ENCODE assay signal across 25 cellular contexts in the genomic region with DNA sequence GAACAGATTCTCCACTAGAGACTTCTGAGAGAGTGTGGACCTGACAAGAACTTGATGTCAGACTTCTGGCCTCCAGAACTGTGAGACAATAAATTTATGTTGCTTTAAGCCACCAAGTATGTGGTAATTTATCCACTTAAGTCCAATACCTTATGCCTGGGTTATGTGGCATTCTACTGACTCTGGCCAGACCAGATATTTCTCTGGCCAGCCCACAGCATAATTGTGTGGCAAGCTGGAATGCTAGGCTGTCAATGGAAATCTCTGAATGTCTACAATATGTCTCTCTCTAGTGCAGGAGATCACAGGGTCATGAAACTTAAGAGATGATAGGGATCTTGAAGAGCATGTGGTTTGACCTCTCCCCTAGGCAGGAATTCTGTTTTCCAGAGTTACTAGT.
A peak's percentile ranks its signal among the peaks of the same experiment; 100 is the strongest.
DNase-seq lines count a peak whose midpoint lies in the region; ATAC-seq and TF ChIP-seq lines count a peak whose summit lies in the region.
"Had no signal": no experiment of that assay in that cellular context is flagged by ENCODE, and none has a peak within 500 bp of the region (broad histone marks: within the 10 kb centered on the region; RNA-seq: fewer than 3 reads in every experiment).

No MANE protein-coding gene starts in this region.

- H3K4me1 ChIP-seq in GM23248 (ENCODE audit: insufficient read depth) (peaks cover 3% of the 10 kb centered on the region; the same call in 1 of the 2 replicates), adipocyte (ENCODE audit: control insufficient read depth, insufficient read depth, low read length) (no peaks in the 10 kb centered on the region), Karpas-422 (ENCODE audit: low read length) (no peaks in the 10 kb centered on the region)
- H3K4me1 ChIP-seq: ascending aorta, testis had no signal

- no peak overlapping the region for H2AFZ ChIP-seq in GM23248
- H2AFZ ChIP-seq in Karpas-422 (ENCODE audit: low read length) = no peak overlapping the region

- TF ChIP-seq CTCF in foreskin fibroblast (IDR thresholded peaks at IDR 0.05; ENCODE audit: low read depth, low read length) = no peak

- no peak for ATAC-seq in GM18511 (IDR thresholded peaks at IDR 0.05; ENCODE audit: unreplicated experiment)
- ATAC-seq: activated T-cell treated with anti-CD3 and anti-CD28 coated beads, Interleukin-2, amount 50 U/mL, for 72 hours; left cardiac atrium; naive thymus-derived CD8-positive, alpha-beta T cell; stimulated activated naive B cell treated with anti-CD40 and anti-IgM and Interleukin-4, amounts not matched to agents 10 μg/mL and 1 μg/mL and 100 μg/mL, for 72 hours had no signal

- H3K9me3 ChIP-seq in GM23248 (ENCODE audit: low read depth) (no peaks in the 10 kb centered on the region), adipocyte (ENCODE audit: control insufficient read depth, low read length) (peaks cover 3% of the 10 kb centered on the region), Karpas-422 (ENCODE audit: low read length) (no peaks in the 10 kb centered on the region)
- H3K9me3 ChIP-seq: ascending aorta, testis had no signal

- no peak overlapping the region for H3K4me2 ChIP-seq in GM23248 (ENCODE audit: unreplicated experiment)
- H3K4me2 ChIP-seq in Karpas-422 (ENCODE audit: low read depth, low read length, poor library complexity, severe bottlenecking) = no peak overlapping the region

- H4K20me1 ChIP-seq in GM23248 (ENCODE audit: insufficient read depth) (no peaks in the 10 kb centered on the region), Karpas-422 (ENCODE audit: insufficient read depth, low read depth, low read length) (no peaks in the 10 kb centered on the region)

- H3K27me3 ChIP-seq in GM23248 (replicated peaks; ENCODE audit: insufficient read depth) = no peaks in the 10 kb centered on the region; the same call in 1 of the 2 replicates
- H3K27me3 ChIP-seq in adipocyte (replicated peaks; ENCODE audit: control insufficient read depth, insufficient read depth, low read length) = peaks cover 37% of the 10 kb centered on the region
- H3K27me3 ChIP-seq in Karpas-422 (ENCODE audit: low read length) = no peaks in the 10 kb centered on the region
- H3K27me3 ChIP-seq: ascending aorta, testis had no signal

- no peak overlapping the region for H3K4me3 ChIP-seq in GM23248
- H3K4me3 ChIP-seq in adipocyte (ENCODE audit: low read length) = no peak overlapping the region
- H3K4me3 ChIP-seq in foreskin fibroblast (ENCODE audit: low read depth in 1 of 2, low read length in 2 of 2) = no peak overlapping the region
- H3K4me3 ChIP-seq in Karpas-422 (ENCODE audit: low read length) = no peak overlapping the region
- H3K4me3 ChIP-seq: ascending aorta, testis had no signal

- H3K9ac ChIP-seq in GM23248 (no peak overlapping the region), adipocyte (ENCODE audit: low read length) (no peak overlapping the region), Karpas-422 (ENCODE audit: low read length) (no peak overlapping the region)

- H3K9me2 ChIP-seq in GM23248 (ENCODE audit: insufficient read depth) (no peaks in the 10 kb centered on the region), Karpas-422 (replicated peaks; ENCODE audit: insufficient read depth, low read length) (no peaks in the 10 kb centered on the region)

- no peaks in the 10 kb centered on the region for H3K79me2 ChIP-seq in GM23248 (ENCODE audit: insufficient read depth)
- no peaks in the 10 kb centered on the region for H3K79me2 ChIP-seq in Karpas-422 (ENCODE audit: low read length)

- no peaks in the 10 kb centered on the region for H3F3A ChIP-seq in GM23248 (ENCODE audit: insufficient read depth)

- in situ Hi-C loops in GM23248 (cut with MboI) = no loop called here

- H3K36me3 ChIP-seq in GM23248 (ENCODE audit: low read depth) (no peaks in the 10 kb centered on the region), adipocyte (ENCODE audit: control insufficient read depth, insufficient read depth, low read length, severe bottlenecking) (no peaks in the 10 kb centered on the region), Karpas-422 (ENCODE audit: insufficient read depth, low read length) (no peaks in the 10 kb centered on the region)
- H3K36me3 ChIP-seq: ascending aorta had no signal

- DNase-seq in A172 (ENCODE audit: low spot score) = peak; percentile 33
- peak; percentile 35 for DNase-seq in GM23248
- DNase-seq in adipocyte (ENCODE audit: low read depth) = peak; percentile 53
- DNase-seq in foreskin fibroblast = peak; percentile 46 to 49
- no peak for DNase-seq in putamen (ENCODE audit: low spot score)
- no peak for DNase-seq in NCI-H524 treated with DMSO at 0.1 percent for 48 hours (lab: John Stamatoyannopoulos, UW)
- no peak for DNase-seq in Karpas-422
- DNase-seq: activated CD4-positive, alpha-beta T cell treated with anti-CD3 and anti-CD28 coated beads for 1 hour; activated naive CD4-positive, alpha-beta T cell treated with anti-CD3 and anti-CD28 coated beads for 36 hours; activated T-cell treated with anti-CD3 and anti-CD28 coated beads, Interleukin-2, amount 50 U/mL, for 72 hours; HCEC 1CT; left cardiac atrium; MM.1S; naive thymus-derived CD8-positive, alpha-beta T cell; NCI-H1436 treated with DMSO at 0.1 percent for 48 hours; NCI-H510A treated with DMSO at 0.1 percent for 48 hours; retina; stimulated activated CD4-positive, alpha-beta T cell treated with anti-CD3 and anti-CD28 coated beads, Interleukin-2, amount 100 ng/mL, for 48 hours; stimulated activated naive B cell treated with anti-CD40 and anti-IgM and Interleukin-4, amounts not matched to agents 10 μg/mL and 1 μg/mL and 100 μg/mL, for 72 hours; testis had no signal

- H3K27ac ChIP-seq in GM23248 (no peak overlapping the region), Karpas-422 (ENCODE audit: low read length) (no peak overlapping the region)
- H3K27ac ChIP-seq: 22Rv1, ascending aorta, C4-2B, epithelial cell of prostate, testis had no signal

Comparison
In these comparisons a context has a peak if more than half of its experiments do, and no peak if none do; other contexts are left out.
1. DNase-seq: peak in A172 (single experiment), GM23248 (single experiment), adipocyte (single experiment) and foreskin fibroblast (2 of 2); none in putamen (single experiment), NCI-H524 treated with DMSO at 0.1 percent for 48 hours (single experiment) and Karpas-422 (single experiment).